ENCODE assay signal across 2 cellular contexts in the genomic region with DNA sequence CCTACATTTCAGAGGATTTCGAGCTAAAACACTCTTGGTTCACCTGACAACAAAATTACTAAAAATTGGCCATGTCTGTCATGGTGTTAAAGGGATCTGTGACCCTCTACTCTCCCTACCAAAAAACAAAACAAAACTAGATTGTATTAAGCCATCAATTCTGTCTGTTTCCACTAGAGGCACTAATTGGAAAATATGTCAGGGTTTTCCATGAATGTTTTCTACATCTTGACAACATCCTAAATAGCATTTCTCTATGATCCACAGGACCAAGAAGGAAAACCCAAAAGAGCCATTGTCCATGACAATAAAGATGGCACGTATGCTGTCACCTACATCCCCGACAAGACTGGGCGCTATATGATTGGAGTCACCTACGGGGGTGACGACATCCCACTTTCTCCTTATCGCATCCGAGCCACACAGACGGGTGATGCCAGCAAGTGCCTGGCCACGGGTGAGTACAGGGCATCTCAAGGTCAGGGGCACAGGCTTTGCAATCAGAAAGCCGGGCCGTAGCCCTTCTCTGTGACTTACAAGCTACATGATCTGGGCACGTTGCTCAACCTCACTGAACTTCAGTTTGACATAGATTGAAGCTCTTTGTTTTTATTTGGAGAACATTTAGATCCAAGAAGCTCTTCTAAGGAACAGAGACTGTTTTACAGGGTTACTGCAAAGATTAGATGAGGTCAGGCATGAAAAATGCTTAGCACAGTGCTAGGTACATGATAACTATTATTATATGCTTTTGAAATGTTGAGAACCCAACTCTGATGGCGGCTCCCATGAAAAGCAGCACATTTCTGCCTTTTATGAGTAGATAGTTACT.
TF ChIP-seq lines count a peak whose summit lies in the region.

No MANE protein-coding gene starts in this region.

TF ChIP-seq in HCT116, 20 proteins besides CTCF, POLR2A, EP300 and RAD21 (continued from another document):
- TF ChIP-seq FOSL1 (IDR thresholded peaks at IDR 0.05; ENCODE audit: low read depth) = no peak
- no peak for TF ChIP-seq EZH2 (IDR thresholded peaks at IDR 0.05)
- TF ChIP-seq, protein P1, sequence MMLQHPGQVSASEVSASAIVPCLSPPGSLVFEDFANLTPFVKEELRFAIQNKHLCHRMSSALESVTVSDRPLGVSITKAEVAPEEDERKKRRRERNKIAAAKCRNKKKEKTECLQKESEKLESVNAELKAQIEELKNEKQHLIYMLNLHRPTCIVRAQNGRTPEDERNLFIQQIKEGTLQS (IDR thresholded peaks at IDR 0.05) = no peak
- no peak for TF ChIP-seq TCF7L2 (IDR thresholded peaks at IDR 0.05; ENCODE audit: borderline replicate concordance, extremely low read depth, insufficient read depth, insufficient read length)
TF ChIP-seq in HCT116: peak in this region for 0.

TF ChIP-seq in GM12878, 131 proteins besides CTCF, POLR2A, EP300 and RAD21:
- TF ChIP-seq, protein P2, sequence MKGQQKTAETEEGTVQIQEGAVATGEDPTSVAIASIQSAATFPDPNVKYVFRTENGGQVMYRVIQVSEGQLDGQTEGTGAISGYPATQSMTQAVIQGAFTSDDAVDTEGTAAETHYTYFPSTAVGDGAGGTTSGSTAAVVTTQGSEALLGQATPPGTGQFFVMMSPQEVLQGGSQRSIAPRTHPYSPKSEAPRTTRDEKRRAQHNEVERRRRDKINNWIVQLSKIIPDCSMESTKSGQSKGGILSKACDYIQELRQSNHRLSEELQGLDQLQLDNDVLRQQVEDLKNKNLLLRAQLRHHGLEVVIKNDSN (IDR thresholded peaks at IDR 0.05; ENCODE audit: borderline replicate concordance, extremely low read length, insufficient read depth, low read depth, low read length) = no peak
- TF ChIP-seq MEF2A (IDR thresholded peaks at IDR 0.05; ENCODE audit: insufficient read depth, low read depth, low read length) (no peak), RCOR1 (conservative IDR thresholded peaks at IDR 0.05; ENCODE audit: low read depth, low read length) (no peak), TCF3 (IDR thresholded peaks at IDR 0.05; ENCODE audit: borderline replicate concordance, insufficient read depth, low read depth, low read length) (no peak)
TF ChIP-seq in GM12878: peak in this region for 0.
